ENCODE assay signal across 11 cellular contexts in genomic region chr10:58577394-58577793, GRCh38.
DNase-seq lines count a peak whose midpoint lies in the region; ATAC-seq and TF ChIP-seq lines count a peak whose summit lies in the region.
"Had no signal": no experiment of that assay in that cellular context is flagged by ENCODE, and none has a peak within 500 bp of the region (broad histone marks: within the 10 kb centered on the region; RNA-seq: fewer than 3 reads in every experiment).

No MANE protein-coding gene starts in this region.

- H3K9me2 ChIP-seq in SK-N-SH = no peaks in the 10 kb centered on the region

- no peak for TF ChIP-seq RAD21 in SK-N-SH (IDR thresholded peaks at IDR 0.05; ENCODE audit: low read length)

- H3K4me2 ChIP-seq in SK-N-SH = peak overlapping the region; percentile 21; the same call in 1 of the 2 replicates

- 82% methylated on average over 1 of the region's 1 CpG for WGBS in SK-N-SH (ENCODE audit: low lambda C conversion rate)
- 60 to 76% (median 64%) methylated on average over 1 of the region's 1 CpG for WGBS in heart left ventricle, 4 donors

- H3K27ac ChIP-seq in SK-N-SH (ENCODE audit: low read depth in 2 of 2, low read length in 1 of 2) (peak overlapping the region; percentile 27 to 83; a peak in 3 of 4 replicates), heart left ventricle (peak overlapping the region in 9 of 12 donors; percentile 3 to 78 (median 56)), skeletal muscle tissue (ENCODE audit: low read depth, low read length) (peak overlapping the region; percentile 51)
- H3K27ac ChIP-seq: SJSA1 had no signal

- H3K36me3 ChIP-seq in SK-N-SH (replicated peaks in 1 of 2; ENCODE audit: control insufficient read depth in 1 of 2, insufficient read depth in 2 of 2, low read length in 1 of 2) (no peaks in the 10 kb centered on the region), heart left ventricle (no peaks in the 10 kb centered on the region), skeletal muscle tissue (ENCODE audit: control insufficient read depth in 3 of 3, insufficient read depth in 3 of 3, low read length in 3 of 3) (no peaks in the 10 kb centered on the region)
- H3K36me3 ChIP-seq: SJSA1 had no signal

- H2AFZ ChIP-seq in SK-N-SH (ENCODE audit: low read depth) = no peak overlapping the region

- no peaks in the 10 kb centered on the region for H4K20me1 ChIP-seq in SK-N-SH (ENCODE audit: insufficient read depth)

- H3K9me3 ChIP-seq in SK-N-SH (no peaks in the 10 kb centered on the region), heart left ventricle (peaks cover 0 to 2% (median 0%) of the 10 kb centered on the region in 12 donors), skeletal muscle tissue (ENCODE audit: control insufficient read depth in 3 of 3, low read length in 3 of 3) (no peaks in the 10 kb centered on the region)
- H3K9me3 ChIP-seq: body of pancreas, SJSA1 had no signal

- no peak overlapping the region for H3K4me3 ChIP-seq in SK-N-SH (ENCODE audit: low read depth in 2 of 2, low read length in 1 of 2)
- H3K4me3 ChIP-seq in heart left ventricle = no peak overlapping the region
- no peak overlapping the region for H3K4me3 ChIP-seq in skeletal muscle tissue (ENCODE audit: low read length in 3 of 3)
- H3K4me3 ChIP-seq: body of pancreas, SJSA1 had no signal

- no peak for TF ChIP-seq CTCF in SK-N-SH (IDR thresholded peaks at IDR 0.05)
- TF ChIP-seq CTCF in heart left ventricle (IDR thresholded peaks at IDR 0.05) = no peak

- H3K9ac ChIP-seq in SK-N-SH (no peak overlapping the region), skeletal muscle tissue (ENCODE audit: low read depth in 1 of 3, low read length in 3 of 3) (no peak overlapping the region)

- CTCF ChIA-PET in SK-N-SH (lab: Yijun Ruan, JAX) = no interaction called here

- intact Hi-C loops in heart left ventricle (cut with DNase I) = no loop called here

- no peak for TF ChIP-seq POLR2A in heart left ventricle (IDR thresholded peaks at IDR 0.05)

- H3F3A ChIP-seq in SK-N-SH (replicated peaks; ENCODE audit: insufficient read depth) = no peaks in the 10 kb centered on the region

- H3K79me2 ChIP-seq in SK-N-SH (ENCODE audit: insufficient read depth) = peaks cover 16% of the 10 kb centered on the region

- no peak for TF ChIP-seq EP300 in SK-N-SH (IDR thresholded peaks at IDR 0.05; ENCODE audit: borderline replicate concordance in 1 of 2, low read depth in 1 of 2, low read length in 1 of 2)

- H3K27me3 ChIP-seq in SK-N-SH (ENCODE audit: insufficient read depth) (no peaks in the 10 kb centered on the region), heart left ventricle (peaks cover 0 to 3% (median 0%) of the 10 kb centered on the region in 9 donors), skeletal muscle tissue (ENCODE audit: control insufficient read depth in 3 of 3, insufficient read depth in 3 of 3, low read length in 3 of 3) (no peaks in the 10 kb centered on the region)
- H3K27me3 ChIP-seq: body of pancreas, SJSA1 had no signal

- ATAC-seq in heart left ventricle = peak; percentile 15 to 84 (median 74)
- no peak for ATAC-seq in HG03025 (IDR thresholded peaks at IDR 0.05; ENCODE audit: low FRiP score, unreplicated experiment)
- ATAC-seq: body of pancreas had no signal

- POLR2A ChIA-PET in SK-N-SH (lab: Yijun Ruan, JAX) = no interaction called here

- peak; percentile 5 for DNase-seq in ELR (ENCODE audit: low read depth)
- no peak for DNase-seq in SK-N-SH
- no peak for DNase-seq in heart left ventricle
- DNase-seq in NCI-H2029 treated with DMSO at 0.1 percent for 48 hours (lab: John Stamatoyannopoulos, UW) = no peak
- no peak for DNase-seq in activated T-cell treated with anti-CD3 and anti-CD28 coated beads for 4 hours
- no peak for DNase-seq in NCI-H1105 treated with DMSO at 0.1 percent for 48 hours (lab: John Stamatoyannopoulos, UW)
- DNase-seq: body of pancreas, hypothalamus had no signal

- H3K4me1 ChIP-seq in SK-N-SH (ENCODE audit: control insufficient read depth in 1 of 2, insufficient read depth in 2 of 2, low read depth in 1 of 2, low read length in 1 of 2) = peaks cover 0 to 27% of the 10 kb centered on the region in 2 experiments; a peak in 3 of 4 replicates
- peaks cover 0 to 64% (median 8%) of the 10 kb centered on the region in 12 donors for H3K4me1 ChIP-seq in heart left ventricle
- H3K4me1 ChIP-seq in skeletal muscle tissue (ENCODE audit: control insufficient read depth in 3 of 3, insufficient read depth in 3 of 3, low read length in 3 of 3) = peaks cover 4 to 15% (median 11%) of the 10 kb centered on the region in 3 donors

TF ChIP-seq in SK-N-SH, 30 proteins besides CTCF, POLR2A, EP300 and RAD21:
- TF ChIP-seq ELF1 (IDR thresholded peaks at IDR 0.05) (0 out of 2 replicates have a peak, but pooled peaks have one; percentile 10), IRF3 (IDR thresholded peaks at IDR 0.05; ENCODE audit: low read depth, low read length) (no peak), TCF12 (IDR thresholded peaks at IDR 0.05) (peak; percentile 30; the same call in 1 of the 2 replicates)
